In the genomic region with DNA sequence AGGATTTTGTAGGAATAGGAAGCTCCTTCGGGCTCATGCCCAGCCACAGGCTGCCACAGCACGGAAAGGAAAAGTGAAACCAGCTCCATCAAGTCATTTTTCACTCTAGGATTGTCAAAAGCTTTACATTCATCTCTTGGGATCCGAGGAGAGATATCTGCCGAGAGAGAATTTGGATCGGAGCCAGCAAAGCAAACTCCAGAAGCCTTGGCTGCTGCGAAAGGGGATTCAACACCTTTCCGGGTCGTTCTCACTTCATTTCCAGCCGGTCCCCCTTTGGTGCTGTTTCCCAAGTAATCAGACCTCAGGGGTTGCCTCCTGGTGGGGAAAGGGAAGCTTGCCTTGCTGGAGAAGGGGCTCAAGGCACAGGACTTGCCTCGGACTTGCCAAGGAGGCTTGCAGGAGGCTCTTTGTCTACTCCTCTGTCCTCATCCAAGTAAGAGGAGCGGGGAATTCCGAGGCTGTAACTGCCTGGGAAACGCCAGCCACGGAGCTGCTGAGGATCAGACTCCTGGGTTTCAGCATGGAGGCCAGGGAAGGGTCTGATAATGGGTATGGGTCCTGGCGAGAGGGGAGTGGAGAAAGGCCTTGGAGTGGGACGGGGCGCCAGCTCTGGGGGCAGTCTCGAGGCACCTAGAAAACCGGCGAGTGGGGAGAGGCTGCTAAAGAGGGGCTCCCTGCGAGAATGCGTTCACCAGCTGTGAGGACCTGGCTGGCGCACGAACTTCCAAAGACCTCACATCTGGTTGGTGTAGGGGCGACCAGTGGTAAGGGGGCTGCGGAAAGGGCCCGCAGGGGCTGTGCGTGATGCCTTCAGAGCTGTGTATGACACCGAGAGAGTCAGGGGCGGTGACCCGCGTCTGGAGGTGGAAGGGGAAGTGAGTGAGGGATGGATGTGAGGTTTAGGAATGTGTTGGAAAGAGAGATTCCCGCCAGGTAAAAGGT, we compare ENCODE assay signal across 8 cellular contexts. TPM values are rescaled to one million over a fixed set of nuclear protein-coding genes. Genes with fewer than 3 reads are reported as not detected.
DNase-seq lines count a peak whose midpoint lies in the region; ATAC-seq and TF ChIP-seq lines count a peak whose summit lies in the region.

No MANE protein-coding gene starts in this region.

- H3K9me3 Mint-ChIP-seq in activated T-helper 1 cell treated with anti-CD3 and anti-CD28 coated beads, Interleukin-12 subunit alpha, Interleukin-12 subunit beta, Interleukin-2, Interleukin-4 antibody, amounts not matched to agents 30 ng/mL and 10 ng/mL and 1 ng/mL, durations not matched to agents 14 hours and 24 hours and 36 hours: no peaks in the 10 kb centered on the region
- peaks cover 3% of the 10 kb centered on the region for H3K9me3 Mint-ChIP-seq in neural crest cell

- peak overlapping the region; percentile 49 for H3K27ac ChIP-seq in foreskin keratinocyte

- no peak for TF ChIP-seq CTCF in foreskin keratinocyte (conservative IDR thresholded peaks at IDR 0.05)
- TF ChIP-seq CTCF in neural crest cell (conservative IDR thresholded peaks at IDR 0.05): peak; percentile 36

- peaks cover 9% of the 10 kb centered on the region for H3K27me3 ChIP-seq in foreskin keratinocyte

- in situ Hi-C loops in G401 (cut with HindIII; ENCODE audit: low sequenced_read_pairs): no loop called here

- peaks cover 2% of the 10 kb centered on the region for H3K36me3 Mint-ChIP-seq in activated T-helper 1 cell treated with anti-CD3 and anti-CD28 coated beads, Interleukin-12 subunit alpha, Interleukin-12 subunit beta, Interleukin-2, Interleukin-4 antibody, amounts not matched to agents 30 ng/mL and 10 ng/mL and 1 ng/mL, durations not matched to agents 14 hours and 24 hours and 36 hours (ENCODE audit: low read depth)
- H3K36me3 Mint-ChIP-seq in neural crest cell (ENCODE audit: low read depth): peaks cover 3% of the 10 kb centered on the region

- ATAC-seq in foreskin keratinocyte (peak; percentile 51), GM18858 (IDR thresholded peaks at IDR 0.05; ENCODE audit: unreplicated experiment) (no peak), GM18861 (IDR thresholded peaks at IDR 0.05; ENCODE audit: unreplicated experiment) (no peak)

- peak overlapping the region; percentile 92 for H3K4me3 Mint-ChIP-seq in activated T-helper 1 cell treated with anti-CD3 and anti-CD28 coated beads, Interleukin-12 subunit alpha, Interleukin-12 subunit beta, Interleukin-2, Interleukin-4 antibody, amounts not matched to agents 30 ng/mL and 10 ng/mL and 1 ng/mL, durations not matched to agents 14 hours and 24 hours and 36 hours
- peak overlapping the region; percentile 80 for H3K4me3 Mint-ChIP-seq in neural crest cell

- H3K4me1 ChIP-seq in foreskin keratinocyte: no peaks in the 10 kb centered on the region

- H3K4me1 Mint-ChIP-seq in activated T-helper 1 cell treated with anti-CD3 and anti-CD28 coated beads, Interleukin-12 subunit alpha, Interleukin-12 subunit beta, Interleukin-2, Interleukin-4 antibody, amounts not matched to agents 30 ng/mL and 10 ng/mL and 1 ng/mL, durations not matched to agents 14 hours and 24 hours and 36 hours (ENCODE audit: low read depth): peaks cover 44% of the 10 kb centered on the region
- H3K4me1 Mint-ChIP-seq in neural crest cell: peaks cover 11% of the 10 kb centered on the region

- peaks cover 31% of the 10 kb centered on the region for H3K27me3 Mint-ChIP-seq in activated T-helper 1 cell treated with anti-CD3 and anti-CD28 coated beads, Interleukin-12 subunit alpha, Interleukin-12 subunit beta, Interleukin-2, Interleukin-4 antibody, amounts not matched to agents 30 ng/mL and 10 ng/mL and 1 ng/mL, durations not matched to agents 14 hours and 24 hours and 36 hours (ENCODE audit: insufficient read depth)
- H3K27me3 Mint-ChIP-seq in neural crest cell (ENCODE audit: low read depth): peaks cover 82% of the 10 kb centered on the region

- DNase-seq in G401 (ENCODE audit: low spot score) (peak; percentile 2), NCI-H128 (lab: John Stamatoyannopoulos, UW; ENCODE audit: unreplicated experiment) (peak; percentile 24), foreskin keratinocyte (peak; percentile 40 to 48), neural crest cell (ENCODE audit: low read depth, low spot score) (no peak)
- DNase-seq in activated T-helper 1 cell treated with anti-CD3 and anti-CD28 coated beads, Interleukin-12 subunit alpha, Interleukin-12 subunit beta, Interleukin-2, Interleukin-4 antibody, amounts not matched to agents 30 ng/mL and 10 ng/mL and 1 ng/mL, durations not matched to agents 14 hours and 24 hours and 36 hours (ENCODE audit: low spot score): no peak
- DNase-seq in stimulated activated naive CD4-positive, alpha-beta T cell treated with Interleukin-2 at 50 U/mL for 16 hours (lab: John Stamatoyannopoulos, UW): no peak

- intact Hi-C loops in activated T-helper 1 cell treated with anti-CD3 and anti-CD28 coated beads, Interleukin-12 subunit alpha, Interleukin-12 subunit beta, Interleukin-2, Interleukin-4 antibody, amounts not matched to agents 30 ng/mL and 10 ng/mL and 1 ng/mL, durations not matched to agents 14 hours and 24 hours and 36 hours (cut with micrococcal nuclease): loop anchor here (2.0 kb wide), 1 partner anchor 36 kb away; no protein-coding TSS in a partner anchor

- peak overlapping the region; percentile 82 for H3K27ac Mint-ChIP-seq in activated T-helper 1 cell treated with anti-CD3 and anti-CD28 coated beads, Interleukin-12 subunit alpha, Interleukin-12 subunit beta, Interleukin-2, Interleukin-4 antibody, amounts not matched to agents 30 ng/mL and 10 ng/mL and 1 ng/mL, durations not matched to agents 14 hours and 24 hours and 36 hours
- no peak overlapping the region for H3K27ac Mint-ChIP-seq in neural crest cell (ENCODE audit: unreplicated experiment)

RNA-seq across cellular contexts. Expression of a gene that starts 0.7 kb away (rescaled TPM):
- 1.7 and 2.7 TPM in 2 replicates for total RNA-seq in G401 (2014; rRNA removed; shearing (Covaris generic))
- total RNA-seq in activated T-helper 1 cell treated with anti-CD3 and anti-CD28 coated beads, Interleukin-12 subunit alpha, Interleukin-12 subunit beta, Interleukin-2, Interleukin-4 antibody, amounts not matched to agents 30 ng/mL and 10 ng/mL and 1 ng/mL, durations not matched to agents 14 hours and 24 hours and 36 hours: 0.47 and 0.88 TPM in 2 replicates
- 1.3 and 1.6 TPM in 2 replicates for total RNA-seq in foreskin keratinocyte
- 1.3 and 1.5 TPM in 2 replicates for polyA plus RNA-seq in foreskin keratinocyte
- total RNA-seq in neural crest cell: not detected in 2 replicates

RNA-seq across cellular contexts. Expression of a gene that starts 50.1 kb away (rescaled TPM):
- not detected in 2 replicates for total RNA-seq in G401 (2014; rRNA removed; shearing (Covaris generic))
- not detected in 2 replicates for total RNA-seq in activated T-helper 1 cell treated with anti-CD3 and anti-CD28 coated beads, Interleukin-12 subunit alpha, Interleukin-12 subunit beta, Interleukin-2, Interleukin-4 antibody, amounts not matched to agents 30 ng/mL and 10 ng/mL and 1 ng/mL, durations not matched to agents 14 hours and 24 hours and 36 hours
- total RNA-seq in foreskin keratinocyte (not detected in 2 replicates), neural crest cell (not detected in 2 replicates)
- polyA plus RNA-seq in foreskin keratinocyte: not detected in 2 replicates

RNA-seq across cellular contexts. Expression of a gene that starts 55.9 kb away (rescaled TPM):
- total RNA-seq in G401 (2014; rRNA removed; shearing (Covaris generic)): not detected in 2 replicates
- total RNA-seq in activated T-helper 1 cell treated with anti-CD3 and anti-CD28 coated beads, Interleukin-12 subunit alpha, Interleukin-12 subunit beta, Interleukin-2, Interleukin-4 antibody, amounts not matched to agents 30 ng/mL and 10 ng/mL and 1 ng/mL, durations not matched to agents 14 hours and 24 hours and 36 hours: 0.16 and 0.29 TPM in 2 replicates
- total RNA-seq in foreskin keratinocyte: not detected in 2 replicates
- polyA plus RNA-seq in foreskin keratinocyte: 0.04 TPM in 1 of 2 replicates, not detected in the other
- 0.14 TPM in 1 of 2 replicates, not detected in the other for total RNA-seq in neural crest cell

RNA-seq across cellular contexts. Expression of a gene that starts 56.0 kb away (rescaled TPM):
- 68.6 and 91.6 TPM in 2 replicates for total RNA-seq in G401 (2014; rRNA removed; shearing (Covaris generic))
- 62.4 and 62.8 TPM in 2 replicates for total RNA-seq in activated T-helper 1 cell treated with anti-CD3 and anti-CD28 coated beads, Interleukin-12 subunit alpha, Interleukin-12 subunit beta, Interleukin-2, Interleukin-4 antibody, amounts not matched to agents 30 ng/mL and 10 ng/mL and 1 ng/mL, durations not matched to agents 14 hours and 24 hours and 36 hours
- total RNA-seq in foreskin keratinocyte (26.1 and 33.3 TPM in 2 replicates), neural crest cell (48.1 and 52.5 TPM in 2 replicates)
- 9.2 and 9.4 TPM in 2 replicates for polyA plus RNA-seq in foreskin keratinocyte

Comparison
In these comparisons a context has a peak if more than half of its experiments do, and no peak if none do; other contexts are left out.
1. DNase-seq: peak in G401 (single experiment), NCI-H128 (single experiment) and foreskin keratinocyte (2 of 2); none in activated T-helper 1 cell treated with anti-CD3 and anti-CD28 coated beads, Interleukin-12 subunit alpha, Interleukin-12 subunit beta, Interleukin-2, Interleukin-4 antibody, amounts not matched to agents 30 ng/mL and 10 ng/mL and 1 ng/mL, durations not matched to agents 14 hours and 24 hours and 36 hours (single experiment), neural crest cell (single experiment) and stimulated activated naive CD4-positive, alpha-beta T cell treated with Interleukin-2 at 50 U/mL for 16 hours (single experiment).